Comparison of ENCODE assay signal across 1 cellular context in genomic region chr17:81871387-81872120, GRCh38.
TF ChIP-seq lines count a peak whose summit lies in the region.

No MANE protein-coding gene starts in this region.

TF ChIP-seq in K562, 482 proteins besides CTCF, POLR2A, EP300 and RAD21 (continued from another document and continues in another):
- TF ChIP-seq, protein P1, sequence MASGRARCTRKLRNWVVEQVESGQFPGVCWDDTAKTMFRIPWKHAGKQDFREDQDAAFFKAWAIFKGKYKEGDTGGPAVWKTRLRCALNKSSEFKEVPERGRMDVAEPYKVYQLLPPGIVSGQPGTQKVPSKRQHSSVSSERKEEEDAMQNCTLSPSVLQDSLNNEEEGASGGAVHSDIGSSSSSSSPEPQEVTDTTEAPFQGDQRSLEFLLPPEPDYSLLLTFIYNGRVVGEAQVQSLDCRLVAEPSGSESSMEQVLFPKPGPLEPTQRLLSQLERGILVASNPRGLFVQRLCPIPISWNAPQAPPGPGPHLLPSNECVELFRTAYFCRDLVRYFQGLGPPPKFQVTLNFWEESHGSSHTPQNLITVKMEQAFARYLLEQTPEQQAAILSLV (tag; IDR thresholded peaks at IDR 0.05), result no peak
- TF ChIP-seq ATF7 (IDR thresholded peaks at IDR 0.05), result peak; percentile 73; the same call in 1 of the 2 replicates
- peak; percentile 70 for TF ChIP-seq RNF2 (IDR thresholded peaks at IDR 0.05)
- TF ChIP-seq, protein P2, sequence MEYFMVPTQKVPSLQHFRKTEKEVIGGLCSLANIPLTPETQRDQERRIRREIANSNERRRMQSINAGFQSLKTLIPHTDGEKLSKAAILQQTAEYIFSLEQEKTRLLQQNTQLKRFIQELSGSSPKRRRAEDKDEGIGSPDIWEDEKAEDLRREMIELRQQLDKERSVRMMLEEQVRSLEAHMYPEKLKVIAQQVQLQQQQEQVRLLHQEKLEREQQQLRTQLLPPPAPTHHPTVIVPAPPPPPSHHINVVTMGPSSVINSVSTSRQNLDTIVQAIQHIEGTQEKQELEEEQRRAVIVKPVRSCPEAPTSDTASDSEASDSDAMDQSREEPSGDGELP (CRISPR knock-in tag; IDR thresholded peaks at IDR 0.05; ENCODE audit: borderline replicate concordance), result peak; percentile 63; the same call in 1 of the 2 replicates
- TF ChIP-seq FOXP4 (CRISPR knock-in tag; IDR thresholded peaks at IDR 0.05; ENCODE audit: borderline replicate concordance), result peak; percentile 25; the same call in 1 of the 2 replicates
- peak; percentile 97 for TF ChIP-seq TARDBP (IDR thresholded peaks at IDR 0.05)
- TF ChIP-seq, protein P3, sequence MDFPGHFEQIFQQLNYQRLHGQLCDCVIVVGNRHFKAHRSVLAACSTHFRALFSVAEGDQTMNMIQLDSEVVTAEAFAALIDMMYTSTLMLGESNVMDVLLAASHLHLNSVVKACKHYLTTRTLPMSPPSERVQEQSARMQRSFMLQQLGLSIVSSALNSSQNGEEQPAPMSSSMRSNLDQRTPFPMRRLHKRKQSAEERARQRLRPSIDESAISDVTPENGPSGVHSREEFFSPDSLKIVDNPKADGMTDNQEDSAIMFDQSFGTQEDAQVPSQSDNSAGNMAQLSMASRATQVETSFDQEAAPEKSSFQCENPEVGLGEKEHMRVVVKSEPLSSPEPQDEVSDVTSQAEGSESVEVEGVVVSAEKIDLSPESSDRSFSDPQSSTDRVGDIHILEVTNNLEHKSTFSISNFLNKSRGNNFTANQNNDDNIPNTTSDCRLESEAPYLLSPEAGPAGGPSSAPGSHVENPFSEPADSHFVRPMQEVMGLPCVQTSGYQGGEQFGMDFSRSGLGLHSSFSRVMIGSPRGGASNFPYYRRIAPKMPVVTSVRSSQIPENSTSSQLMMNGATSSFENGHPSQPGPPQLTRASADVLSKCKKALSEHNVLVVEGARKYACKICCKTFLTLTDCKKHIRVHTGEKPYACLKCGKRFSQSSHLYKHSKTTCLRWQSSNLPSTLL (IDR thresholded peaks at IDR 0.05), result no peak
- TF ChIP-seq FOXK1 (CRISPR knock-in tag; IDR thresholded peaks at IDR 0.05; ENCODE audit: borderline replicate concordance), result no peak; the same call in 1 of the 2 replicates
- peak; percentile 46; the same call in 1 of the 2 replicates for TF ChIP-seq ESRRA (IDR thresholded peaks at IDR 0.05; ENCODE audit: borderline replicate concordance, low read depth)
- TF ChIP-seq MCM2 (IDR thresholded peaks at IDR 0.05; ENCODE audit: low read depth), result no peak
- TF ChIP-seq, protein P4, sequence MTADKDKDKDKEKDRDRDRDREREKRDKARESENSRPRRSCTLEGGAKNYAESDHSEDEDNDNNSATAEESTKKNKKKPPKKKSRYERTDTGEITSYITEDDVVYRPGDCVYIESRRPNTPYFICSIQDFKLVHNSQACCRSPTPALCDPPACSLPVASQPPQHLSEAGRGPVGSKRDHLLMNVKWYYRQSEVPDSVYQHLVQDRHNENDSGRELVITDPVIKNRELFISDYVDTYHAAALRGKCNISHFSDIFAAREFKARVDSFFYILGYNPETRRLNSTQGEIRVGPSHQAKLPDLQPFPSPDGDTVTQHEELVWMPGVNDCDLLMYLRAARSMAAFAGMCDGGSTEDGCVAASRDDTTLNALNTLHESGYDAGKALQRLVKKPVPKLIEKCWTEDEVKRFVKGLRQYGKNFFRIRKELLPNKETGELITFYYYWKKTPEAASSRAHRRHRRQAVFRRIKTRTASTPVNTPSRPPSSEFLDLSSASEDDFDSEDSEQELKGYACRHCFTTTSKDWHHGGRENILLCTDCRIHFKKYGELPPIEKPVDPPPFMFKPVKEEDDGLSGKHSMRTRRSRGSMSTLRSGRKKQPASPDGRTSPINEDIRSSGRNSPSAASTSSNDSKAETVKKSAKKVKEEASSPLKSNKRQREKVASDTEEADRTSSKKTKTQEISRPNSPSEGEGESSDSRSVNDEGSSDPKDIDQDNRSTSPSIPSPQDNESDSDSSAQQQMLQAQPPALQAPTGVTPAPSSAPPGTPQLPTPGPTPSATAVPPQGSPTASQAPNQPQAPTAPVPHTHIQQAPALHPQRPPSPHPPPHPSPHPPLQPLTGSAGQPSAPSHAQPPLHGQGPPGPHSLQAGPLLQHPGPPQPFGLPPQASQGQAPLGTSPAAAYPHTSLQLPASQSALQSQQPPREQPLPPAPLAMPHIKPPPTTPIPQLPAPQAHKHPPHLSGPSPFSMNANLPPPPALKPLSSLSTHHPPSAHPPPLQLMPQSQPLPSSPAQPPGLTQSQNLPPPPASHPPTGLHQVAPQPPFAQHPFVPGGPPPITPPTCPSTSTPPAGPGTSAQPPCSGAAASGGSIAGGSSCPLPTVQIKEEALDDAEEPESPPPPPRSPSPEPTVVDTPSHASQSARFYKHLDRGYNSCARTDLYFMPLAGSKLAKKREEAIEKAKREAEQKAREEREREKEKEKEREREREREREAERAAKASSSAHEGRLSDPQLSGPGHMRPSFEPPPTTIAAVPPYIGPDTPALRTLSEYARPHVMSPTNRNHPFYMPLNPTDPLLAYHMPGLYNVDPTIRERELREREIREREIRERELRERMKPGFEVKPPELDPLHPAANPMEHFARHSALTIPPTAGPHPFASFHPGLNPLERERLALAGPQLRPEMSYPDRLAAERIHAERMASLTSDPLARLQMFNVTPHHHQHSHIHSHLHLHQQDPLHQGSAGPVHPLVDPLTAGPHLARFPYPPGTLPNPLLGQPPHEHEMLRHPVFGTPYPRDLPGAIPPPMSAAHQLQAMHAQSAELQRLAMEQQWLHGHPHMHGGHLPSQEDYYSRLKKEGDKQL (CRISPR knock-in tag; IDR thresholded peaks at IDR 0.05; ENCODE audit: borderline replicate concordance), result no peak
- no peak for TF ChIP-seq ZNF354B (CRISPR knock-in tag; IDR thresholded peaks at IDR 0.05)
- TF ChIP-seq ZFP1 (CRISPR knock-in tag; IDR thresholded peaks at IDR 0.05), result no peak
- TF ChIP-seq, protein P5, sequence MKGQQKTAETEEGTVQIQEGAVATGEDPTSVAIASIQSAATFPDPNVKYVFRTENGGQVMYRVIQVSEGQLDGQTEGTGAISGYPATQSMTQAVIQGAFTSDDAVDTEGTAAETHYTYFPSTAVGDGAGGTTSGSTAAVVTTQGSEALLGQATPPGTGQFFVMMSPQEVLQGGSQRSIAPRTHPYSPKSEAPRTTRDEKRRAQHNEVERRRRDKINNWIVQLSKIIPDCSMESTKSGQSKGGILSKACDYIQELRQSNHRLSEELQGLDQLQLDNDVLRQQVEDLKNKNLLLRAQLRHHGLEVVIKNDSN (CRISPR knock-in tag; IDR thresholded peaks at IDR 0.05), result peak; percentile 87
- no peak for TF ChIP-seq ZC3H8 (IDR thresholded peaks at IDR 0.05)
- TF ChIP-seq EWSR1 (IDR thresholded peaks at IDR 0.05; ENCODE audit: borderline replicate concordance, low read depth, partially characterized antibody), result no peak
- TF ChIP-seq CHCHD3 (CRISPR knock-in tag; IDR thresholded peaks at IDR 0.05), result peak; percentile 40; the same call in 1 of the 2 replicates
- TF ChIP-seq E2F5 (CRISPR knock-in tag; IDR thresholded peaks at IDR 0.05), result no peak
- no peak for TF ChIP-seq CGGBP1 (CRISPR knock-in tag; IDR thresholded peaks at IDR 0.05)
- peak; percentile 22; the same call in 1 of the 2 replicates for TF ChIP-seq ZBTB17 (CRISPR knock-in tag; IDR thresholded peaks at IDR 0.05)
- no peak for TF ChIP-seq U2AF2 (optimal IDR thresholded peaks at IDR 0.05; ENCODE audit: low read depth, low read length)
- TF ChIP-seq, protein P6, sequence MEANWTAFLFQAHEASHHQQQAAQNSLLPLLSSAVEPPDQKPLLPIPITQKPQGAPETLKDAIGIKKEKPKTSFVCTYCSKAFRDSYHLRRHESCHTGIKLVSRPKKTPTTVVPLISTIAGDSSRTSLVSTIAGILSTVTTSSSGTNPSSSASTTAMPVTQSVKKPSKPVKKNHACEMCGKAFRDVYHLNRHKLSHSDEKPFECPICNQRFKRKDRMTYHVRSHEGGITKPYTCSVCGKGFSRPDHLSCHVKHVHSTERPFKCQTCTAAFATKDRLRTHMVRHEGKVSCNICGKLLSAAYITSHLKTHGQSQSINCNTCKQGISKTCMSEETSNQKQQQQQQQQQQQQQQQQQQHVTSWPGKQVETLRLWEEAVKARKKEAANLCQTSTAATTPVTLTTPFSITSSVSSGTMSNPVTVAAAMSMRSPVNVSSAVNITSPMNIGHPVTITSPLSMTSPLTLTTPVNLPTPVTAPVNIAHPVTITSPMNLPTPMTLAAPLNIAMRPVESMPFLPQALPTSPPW (CRISPR knock-in tag; IDR thresholded peaks at IDR 0.05), result no peak; the same call in 1 of the 2 replicates
- TF ChIP-seq ATF2 (CRISPR knock-in tag; IDR thresholded peaks at IDR 0.05), result no peak
- no peak for TF ChIP-seq ZNF778 (CRISPR knock-in tag; IDR thresholded peaks at IDR 0.05)
- no peak for TF ChIP-seq SMAD2 (IDR thresholded peaks at IDR 0.05; ENCODE audit: low read depth, low read length)
- peak; percentile 62 for TF ChIP-seq CREB3L1 (IDR thresholded peaks at IDR 0.05; ENCODE audit: borderline replicate concordance, low read depth)
- no peak for TF ChIP-seq CBFB (CRISPR knock-in tag; IDR thresholded peaks at IDR 0.05)
- peak; percentile 71; the same call in 1 of the 2 replicates for TF ChIP-seq NR2C2 (CRISPR knock-in tag; IDR thresholded peaks at IDR 0.05)
- peak; percentile 94 for TF ChIP-seq NR2C2 (tag; IDR thresholded peaks at IDR 0.05)
- no peak; the same call in 1 of the 2 replicates for TF ChIP-seq ZNF121 (CRISPR knock-in tag; conservative IDR thresholded peaks at IDR 0.05)
- peak; percentile 64; the same call in 1 of the 2 replicates for TF ChIP-seq HNRNPL (IDR thresholded peaks at IDR 0.05; ENCODE audit: low read depth, low read length)
- TF ChIP-seq YY1 (IDR thresholded peaks at IDR 0.05; ENCODE audit: borderline replicate concordance in 1 of 3, control insufficient read depth in 1 of 3, extremely low read depth in 1 of 3, insufficient read depth in 3 of 3, insufficient read length in 1 of 3, insufficient replicate concordance in 2 of 3, low read depth in 1 of 3, low read length in 2 of 3), result peak; percentile 88 to 97 (median 95)
- TF ChIP-seq HEY1 (CRISPR knock-in tag; IDR thresholded peaks at IDR 0.05; ENCODE audit: borderline replicate concordance), result no peak
- no peak for TF ChIP-seq ZNF561 (CRISPR knock-in tag; conservative IDR thresholded peaks at IDR 0.05)
- TF ChIP-seq, protein P7, sequence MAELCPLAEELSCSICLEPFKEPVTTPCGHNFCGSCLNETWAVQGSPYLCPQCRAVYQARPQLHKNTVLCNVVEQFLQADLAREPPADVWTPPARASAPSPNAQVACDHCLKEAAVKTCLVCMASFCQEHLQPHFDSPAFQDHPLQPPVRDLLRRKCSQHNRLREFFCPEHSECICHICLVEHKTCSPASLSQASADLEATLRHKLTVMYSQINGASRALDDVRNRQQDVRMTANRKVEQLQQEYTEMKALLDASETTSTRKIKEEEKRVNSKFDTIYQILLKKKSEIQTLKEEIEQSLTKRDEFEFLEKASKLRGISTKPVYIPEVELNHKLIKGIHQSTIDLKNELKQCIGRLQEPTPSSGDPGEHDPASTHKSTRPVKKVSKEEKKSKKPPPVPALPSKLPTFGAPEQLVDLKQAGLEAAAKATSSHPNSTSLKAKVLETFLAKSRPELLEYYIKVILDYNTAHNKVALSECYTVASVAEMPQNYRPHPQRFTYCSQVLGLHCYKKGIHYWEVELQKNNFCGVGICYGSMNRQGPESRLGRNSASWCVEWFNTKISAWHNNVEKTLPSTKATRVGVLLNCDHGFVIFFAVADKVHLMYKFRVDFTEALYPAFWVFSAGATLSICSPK (IDR thresholded peaks at IDR 0.05; ENCODE audit: borderline replicate concordance), result no peak
- TF ChIP-seq ZNF444 (CRISPR knock-in tag; IDR thresholded peaks at IDR 0.05), result no peak
- TF ChIP-seq DACH1 (IDR thresholded peaks at IDR 0.05; ENCODE audit: partially characterized antibody), result no peak
- TF ChIP-seq PHB2 (IDR thresholded peaks at IDR 0.05; ENCODE audit: low read depth), result no peak
- peak; percentile 85 for TF ChIP-seq CHD4 (IDR thresholded peaks at IDR 0.05; ENCODE audit: insufficient read depth, insufficient replicate concordance, low read depth, low read length, poor library complexity, severe bottlenecking)
